In the genomic region with DNA sequence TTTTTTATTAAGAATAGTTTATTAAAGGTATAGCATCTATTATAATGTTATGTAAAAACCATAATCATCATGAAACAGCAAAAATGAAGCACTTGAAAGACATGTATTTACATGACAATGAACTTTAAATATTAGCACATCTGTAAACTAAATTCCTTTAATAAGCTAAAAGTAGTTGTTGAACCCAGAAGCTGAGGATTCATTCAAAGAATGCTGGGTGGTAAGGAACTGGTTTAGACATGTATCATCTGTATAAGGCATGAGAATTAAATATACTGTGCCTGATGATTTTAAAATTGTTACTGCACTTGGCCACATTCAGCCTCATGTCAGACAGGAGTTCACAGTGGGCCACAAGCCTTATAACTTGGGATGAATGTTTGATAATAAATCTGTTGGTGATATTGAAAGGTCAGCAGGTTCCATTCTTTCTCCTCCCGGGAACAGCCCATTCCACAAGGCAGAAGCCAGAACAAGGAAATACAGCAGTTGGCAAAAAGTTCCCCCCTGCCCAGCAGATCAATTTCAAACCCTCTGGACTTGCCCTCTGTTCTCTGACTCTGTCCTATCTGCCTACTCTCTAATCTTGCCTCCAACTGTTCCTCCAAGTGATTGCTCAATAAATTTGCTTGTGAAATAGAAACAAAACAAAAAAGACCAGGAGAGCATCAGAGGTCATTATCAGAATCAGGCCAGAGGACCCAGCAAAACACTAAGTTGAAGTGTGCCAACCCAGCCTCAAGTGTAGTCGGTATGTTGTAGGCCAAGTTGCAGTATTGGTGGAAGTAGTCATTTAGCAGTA, we compare ENCODE assay signal across 12 cellular contexts. TPM values are rescaled to one million over a fixed set of nuclear protein-coding genes. Genes with fewer than 3 reads are reported as not detected.
DNase-seq lines count a peak whose midpoint lies in the region; ATAC-seq and TF ChIP-seq lines count a peak whose summit lies in the region.
"Had no signal": no experiment of that assay in that cellular context is flagged by ENCODE, and none has a peak within 500 bp of the region (broad histone marks: within the 10 kb centered on the region; RNA-seq: fewer than 3 reads in every experiment).

No MANE protein-coding gene starts in this region.

- H2AFZ ChIP-seq in osteoblast (ENCODE audit: low read length) = no peak overlapping the region

- no peaks in the 10 kb centered on the region for H3K36me3 ChIP-seq in osteoblast (ENCODE audit: insufficient read depth, low read length)

- peaks cover 54% of the 10 kb centered on the region for H3K79me2 ChIP-seq in osteoblast (ENCODE audit: insufficient read depth, low read length)

- no peak overlapping the region for H3K4me3 ChIP-seq in osteoblast (ENCODE audit: insufficient read depth, low read length)

- H3K4me1 ChIP-seq in osteoblast (ENCODE audit: insufficient read depth, low read length) = peaks cover 25% of the 10 kb centered on the region

- H3K27ac Mint-ChIP-seq in activated naive CD4-positive, alpha-beta T cell treated with anti-CD3 and anti-CD28 coated beads, Interleukin-2, amount 50 U/mL, for 72 hours = no peak overlapping the region

- H3K4me2 ChIP-seq in osteoblast (ENCODE audit: insufficient read depth, low read length) = no peak overlapping the region

- peaks cover 41% of the 10 kb centered on the region for H4K20me1 ChIP-seq in osteoblast (ENCODE audit: insufficient read depth, low read length)

- H3K27me3 ChIP-seq in osteoblast (ENCODE audit: insufficient read depth, low read length) = no peaks in the 10 kb centered on the region

- H3K9me3 ChIP-seq in osteoblast (ENCODE audit: low read depth, low read length) = no peaks in the 10 kb centered on the region

- DNase-seq in NCI-H69 (lab: John Stamatoyannopoulos, UW) = peak; percentile 1
- peak; percentile 58 for DNase-seq in fibroblast of peridontal ligament (ENCODE audit: extremely low read depth)
- no peak for DNase-seq in osteoblast (ENCODE audit: insufficient read length, low spot score, missing footprints)
- no peak for DNase-seq in 8988T
- no peak for DNase-seq in SIG-M5 (lab: John Stamatoyannopoulos, UW)
- no peak for DNase-seq in activated naive CD4-positive, alpha-beta T cell treated with anti-CD3 and anti-CD28 coated beads, Interleukin-2, amount 50 U/mL, for 72 hours (ENCODE audit: low spot score in 2 of 2)
- DNase-seq: activated CD4-positive, alpha-beta T cell treated with anti-CD3 and anti-CD28 coated beads for 48 hours; central memory CD4-positive, alpha-beta T cell; NCI-H1930; stimulated activated CD4-positive, alpha-beta T cell treated with anti-CD3 and anti-CD28 coated beads, Interleukin-12 subunit alpha, Interleukin-12 subunit beta, amount 100 ng/mL, for 4 hours had no signal

- peak overlapping the region; percentile 54; the same call in 1 of the 2 replicates for H3K27ac ChIP-seq in C4-2B
- H3K27ac ChIP-seq in osteoblast (ENCODE audit: low read depth, low read length) = peak overlapping the region; percentile 27

- TF ChIP-seq CTCF in C4-2B (conservative IDR thresholded peaks at IDR 0.05) = no peak
- no peak for TF ChIP-seq CTCF in osteoblast (IDR thresholded peaks at IDR 0.05; ENCODE audit: extremely low read depth, low read depth, low read length)

- no peaks in the 10 kb centered on the region for H3K36me3 Mint-ChIP-seq in activated naive CD4-positive, alpha-beta T cell treated with anti-CD3 and anti-CD28 coated beads, Interleukin-2, amount 50 U/mL, for 72 hours

- ATAC-seq in activated naive CD4-positive, alpha-beta T cell treated with anti-CD3 and anti-CD28 coated beads, Interleukin-2, amount 50 U/mL, for 72 hours = no peak
- no peak for ATAC-seq in HG03457 (IDR thresholded peaks at IDR 0.05; ENCODE audit: unreplicated experiment)

- no peaks in the 10 kb centered on the region for H3K9me3 Mint-ChIP-seq in activated naive CD4-positive, alpha-beta T cell treated with anti-CD3 and anti-CD28 coated beads, Interleukin-2, amount 50 U/mL, for 72 hours

RNA-seq across cellular contexts. Expression of a gene that starts 49.8 kb away (rescaled TPM):
- total RNA-seq in osteoblast = 55.4 and 56.1 TPM in 2 replicates
- total RNA-seq in activated naive CD4-positive, alpha-beta T cell treated with anti-CD3 and anti-CD28 coated beads, Interleukin-2, amount 50 U/mL, for 72 hours = 10 to 100 TPM; 25.7 to 44.0 TPM

Comparison
In these comparisons a context has a peak if more than half of its experiments do, and no peak if none do; other contexts are left out.
1. DNase-seq: peak in NCI-H69 (single experiment) and fibroblast of peridontal ligament (single experiment); none in osteoblast (single experiment), 8988T (single experiment), SIG-M5 (single experiment) and activated naive CD4-positive, alpha-beta T cell treated with anti-CD3 and anti-CD28 coated beads, Interleukin-2, amount 50 U/mL, for 72 hours (0 of 2).